Comparison of ENCODE assay signal across 20 cellular contexts in genomic region chr10:122639801-122640200, GRCh38. TPM values are rescaled to one million over a fixed set of nuclear protein-coding genes. Genes with fewer than 3 reads are reported as not detected.
"Had no signal": no experiment of that assay in that cellular context is flagged by ENCODE, and none has a peak within 500 bp of the region (broad histone marks: within the 10 kb centered on the region; RNA-seq: fewer than 3 reads in every experiment).

No MANE protein-coding gene starts in this region.

- H3K36me3 Mint-ChIP-seq: naive thymus-derived CD8-positive, alpha-beta T cell; stimulated activated naive B cell treated with anti-CD40 and anti-IgM and Interleukin-4, amounts not matched to agents 10 μg/mL and 1 μg/mL and 100 μg/mL, for 72 hours had no signal

- H3K9me3 ChIP-seq: mucosa of descending colon, tibial nerve, vagina had no signal

- H3K27me3 ChIP-seq: tibial nerve, vagina had no signal

- ATAC-seq: activated T-helper 17 cell treated with anti-CD3 and anti-CD28 coated beads, Interleukin-2, amount 50 U/mL, for 72 hours; mucosa of descending colon; naive thymus-derived CD8-positive, alpha-beta T cell; stimulated activated naive B cell treated with anti-CD40 and anti-IgM and Interleukin-4, amounts not matched to agents 10 μg/mL and 1 μg/mL and 100 μg/mL, for 72 hours had no signal

- DNase-seq: activated CD4-positive, CD25-positive, alpha-beta regulatory T cell treated with anti-CD3 and anti-CD28 coated beads, Interleukin-2, amount 50 U/mL, for 72 hours; activated naive CD4-positive, alpha-beta T cell treated with anti-CD3 and anti-CD28 coated beads, Interleukin-2, amount 50 U/mL, for 16 hours; activated T-cell treated with anti-CD3 and anti-CD28 coated beads for 4 hours; caudate nucleus; mucosa of descending colon; naive thymus-derived CD8-positive, alpha-beta T cell; stimulated activated CD4-positive, alpha-beta T cell treated with anti-CD3 and anti-CD28 coated beads, Interleukin-15, amount 100 ng/mL, for 24 hours; stimulated activated CD4-positive, alpha-beta T cell treated with anti-CD3 and anti-CD28 coated beads, Interleukin-4, amount 100 ng/mL, for 1 hour; stimulated activated naive B cell treated with anti-CD40 and anti-IgM and Interleukin-4, amounts not matched to agents 10 μg/mL and 1 μg/mL and 100 μg/mL, for 72 hours; T-helper 9 cell had no signal

- H3K36me3 ChIP-seq: tibial nerve, vagina had no signal

- H3K4me1 ChIP-seq: tibial nerve, vagina had no signal

- FAIRE-seq: astrocyte, colon, islet of Langerhans had no signal

- H3K4me1 Mint-ChIP-seq: activated T-helper 17 cell treated with anti-CD3 and anti-CD28 coated beads, Interleukin-2, amount 50 U/mL, for 72 hours; naive thymus-derived CD8-positive, alpha-beta T cell; stimulated activated naive B cell treated with anti-CD40 and anti-IgM and Interleukin-4, amounts not matched to agents 10 μg/mL and 1 μg/mL and 100 μg/mL, for 72 hours had no signal

- H3K27ac Mint-ChIP-seq: activated T-helper 17 cell treated with anti-CD3 and anti-CD28 coated beads, Interleukin-2, amount 50 U/mL, for 72 hours; naive thymus-derived CD8-positive, alpha-beta T cell; stimulated activated naive B cell treated with anti-CD40 and anti-IgM and Interleukin-4, amounts not matched to agents 10 μg/mL and 1 μg/mL and 100 μg/mL, for 72 hours had no signal

- H3K4me3 ChIP-seq: mucosa of descending colon, tibial nerve, vagina had no signal

- H3K27ac ChIP-seq: tibial nerve, vagina had no signal

- H3K4me3 Mint-ChIP-seq: activated T-helper 17 cell treated with anti-CD3 and anti-CD28 coated beads, Interleukin-2, amount 50 U/mL, for 72 hours; naive thymus-derived CD8-positive, alpha-beta T cell; stimulated activated naive B cell treated with anti-CD40 and anti-IgM and Interleukin-4, amounts not matched to agents 10 μg/mL and 1 μg/mL and 100 μg/mL, for 72 hours had no signal

- H3K9me3 Mint-ChIP-seq: activated T-helper 17 cell treated with anti-CD3 and anti-CD28 coated beads, Interleukin-2, amount 50 U/mL, for 72 hours; naive thymus-derived CD8-positive, alpha-beta T cell had no signal

RNA-seq across cellular contexts. Expression of gene C10orf120, which starts 59.8 kb away (rescaled TPM):
- total RNA-seq: activated CD8-positive, alpha-beta memory T cell treated with anti-CD3 and anti-CD28 coated beads for 36 hours; activated T-helper 17 cell treated with anti-CD3 and anti-CD28 coated beads, Interleukin-2, amount 50 U/mL, for 72 hours; astrocyte; lung microvascular endothelial cell; mucosa of descending colon; naive thymus-derived CD8-positive, alpha-beta T cell; renal cortical epithelial cell; tibial nerve; vagina had no signal
- polyA plus RNA-seq: esophagus; naive thymus-derived CD8-positive, alpha-beta T cell had no signal
